17 cellular contexts compared by ENCODE assay signal in the genomic region with DNA sequence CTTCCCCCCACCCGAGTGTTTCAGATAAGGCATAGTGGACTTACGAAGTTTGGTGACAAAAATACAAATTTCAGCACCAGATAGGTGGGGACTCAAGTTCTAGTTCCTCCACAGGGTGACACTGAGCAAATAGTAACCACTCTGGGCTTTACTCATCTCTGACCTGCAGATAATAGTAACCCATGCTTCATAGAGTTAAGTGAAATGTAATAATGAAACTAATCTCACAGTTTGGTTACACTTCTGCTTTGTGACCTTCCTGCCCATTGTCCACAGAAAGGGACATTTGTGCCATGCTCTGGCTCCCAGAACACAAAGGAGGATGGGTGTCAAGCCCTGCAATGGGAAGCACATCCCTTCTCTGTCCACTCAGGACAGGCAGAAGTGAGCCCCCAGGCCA. TPM values are rescaled to one million over a fixed set of nuclear protein-coding genes. Genes with fewer than 3 reads are reported as not detected.
A peak's percentile ranks its signal among the peaks of the same experiment; 100 is the strongest.
DNase-seq lines count a peak whose midpoint lies in the region; ATAC-seq and TF ChIP-seq lines count a peak whose summit lies in the region.
"Had no signal": no experiment of that assay in that cellular context is flagged by ENCODE, and none has a peak within 500 bp of the region (broad histone marks: within the 10 kb centered on the region; RNA-seq: fewer than 3 reads in every experiment).

No MANE protein-coding gene starts in this region.

- WGBS in adrenal gland, 4 donors: 74 to 88% (median 79%) methylated on average over 2 of the region's 2 CpGs
- WGBS in gastroesophageal sphincter (ENCODE audit: low coverage in 1 of 2), 2 donors: 100% methylated on average over 1 of the region's 2 CpGs; no CpG with 5 or more reads in 1 of the 2 donors

- ATAC-seq in GM18861 (IDR thresholded peaks at IDR 0.05; ENCODE audit: unreplicated experiment) (peak; percentile 86), GM21619 (IDR thresholded peaks at IDR 0.05; ENCODE audit: unreplicated experiment) (peak; percentile 90), HG03135 (IDR thresholded peaks at IDR 0.05; ENCODE audit: unreplicated experiment) (peak; percentile 57), gastroesophageal sphincter (no peak)
- peak; percentile 42 for ATAC-seq in stimulated activated effector memory CD8-positive, alpha-beta T cell treated with anti-CD3 and anti-CD28 coated beads, Interleukin-12 subunit alpha, Interleukin-12 subunit beta, amount 100 ng/mL, for 72 hours
- ATAC-seq: GM23338 had no signal

- no peak for DNase-seq in stimulated activated effector memory CD8-positive, alpha-beta T cell treated with anti-CD3 and anti-CD28 coated beads, Interleukin-12 subunit alpha, Interleukin-12 subunit beta, amount 100 ng/mL, for 72 hours (ENCODE audit: low spot score in 2 of 2)
- no peak for DNase-seq in adrenal gland
- no peak for DNase-seq in NCI-H1436 (lab: John Stamatoyannopoulos, UW)
- no peak for DNase-seq in activated naive CD4-positive, alpha-beta T cell treated with anti-CD3 and anti-CD28 coated beads, Interleukin-2, amount 50 U/mL, for 16 hours
- DNase-seq: activated CD8-positive, alpha-beta memory T cell treated with anti-CD3 and anti-CD28 coated beads for 24 hours; CD8-positive, alpha-beta memory T cell; cerebellar nuclear complex; erythroblast; tibial artery had no signal

- no peaks in the 10 kb centered on the region for H3K9me3 Mint-ChIP-seq in stimulated activated effector memory CD8-positive, alpha-beta T cell treated with anti-CD3 and anti-CD28 coated beads, Interleukin-12 subunit alpha, Interleukin-12 subunit beta, amount 100 ng/mL, for 72 hours
- H3K9me3 Mint-ChIP-seq: CD8-positive, alpha-beta memory T cell had no signal

- no peak for TF ChIP-seq EP300 in gastroesophageal sphincter (IDR thresholded peaks at IDR 0.05)

- H3K27me3 ChIP-seq in adrenal gland (no peaks in the 10 kb centered on the region), gastroesophageal sphincter (peaks cover 17% of the 10 kb centered on the region)
- H3K27me3 ChIP-seq: tibial artery had no signal

- TF ChIP-seq POLR2A in adrenal gland (IDR thresholded peaks at IDR 0.05) (no peak), gastroesophageal sphincter (IDR thresholded peaks at IDR 0.05) (no peak)

- H3K4me3 Mint-ChIP-seq in stimulated activated effector memory CD8-positive, alpha-beta T cell treated with anti-CD3 and anti-CD28 coated beads, Interleukin-12 subunit alpha, Interleukin-12 subunit beta, amount 100 ng/mL, for 72 hours: no peak overlapping the region
- H3K4me3 Mint-ChIP-seq: activated naive CD8-positive, alpha-beta T cell; CD8-positive, alpha-beta memory T cell; GM23338 had no signal

- no peak overlapping the region for H3K4me3 ChIP-seq in adrenal gland
- no peak overlapping the region for H3K4me3 ChIP-seq in gastroesophageal sphincter
- H3K4me3 ChIP-seq: GM23338, tibial artery had no signal

- H3K27ac ChIP-seq in adrenal gland (no peak overlapping the region), gastroesophageal sphincter (no peak overlapping the region)
- H3K27ac ChIP-seq: RWPE1, tibial artery had no signal

- no peaks in the 10 kb centered on the region for H3K9me3 ChIP-seq in adrenal gland (replicated peaks in 1 of 3)
- no peaks in the 10 kb centered on the region for H3K9me3 ChIP-seq in gastroesophageal sphincter
- H3K9me3 ChIP-seq: tibial artery had no signal

- no peaks in the 10 kb centered on the region for H3K4me1 ChIP-seq in adrenal gland (replicated peaks in 1 of 2)
- H3K4me1 ChIP-seq in gastroesophageal sphincter: peaks cover 0 to 16% (median 4%) of the 10 kb centered on the region in 3 donors

- intact Hi-C loops in adrenal gland (cut with DNase I): loop anchor here (10.0 kb wide), 2 partner anchors 116 to 416 kb away; no protein-coding TSS in a partner anchor

- H3K4me1 Mint-ChIP-seq in stimulated activated effector memory CD8-positive, alpha-beta T cell treated with anti-CD3 and anti-CD28 coated beads, Interleukin-12 subunit alpha, Interleukin-12 subunit beta, amount 100 ng/mL, for 72 hours: peaks cover 12% of the 10 kb centered on the region

- TF ChIP-seq CTCF in adrenal gland (IDR thresholded peaks at IDR 0.05): no peak
- TF ChIP-seq CTCF in gastroesophageal sphincter (IDR thresholded peaks at IDR 0.05): no peak

- H3K36me3 ChIP-seq in adrenal gland (replicated peaks in 1 of 2) (no peaks in the 10 kb centered on the region), gastroesophageal sphincter (no peaks in the 10 kb centered on the region)
- H3K36me3 ChIP-seq: tibial artery had no signal

- H3K36me3 Mint-ChIP-seq in stimulated activated effector memory CD8-positive, alpha-beta T cell treated with anti-CD3 and anti-CD28 coated beads, Interleukin-12 subunit alpha, Interleukin-12 subunit beta, amount 100 ng/mL, for 72 hours: no peaks in the 10 kb centered on the region
- H3K36me3 Mint-ChIP-seq: activated naive CD8-positive, alpha-beta T cell; CD8-positive, alpha-beta memory T cell had no signal

- no peak overlapping the region for H3K27ac Mint-ChIP-seq in stimulated activated effector memory CD8-positive, alpha-beta T cell treated with anti-CD3 and anti-CD28 coated beads, Interleukin-12 subunit alpha, Interleukin-12 subunit beta, amount 100 ng/mL, for 72 hours
- H3K27ac Mint-ChIP-seq: activated naive CD8-positive, alpha-beta T cell; CD8-positive, alpha-beta memory T cell; GM23338 had no signal

RNA-seq across cellular contexts. Expression of a gene that starts 8.5 kb away (rescaled TPM):
- total RNA-seq in adrenal gland: 10 to 100 TPM; 33.9 to 79.0 (median 47.5) TPM
- polyA plus RNA-seq in adrenal gland: 10 to 100 TPM in 2 of 3 donors, 1 to 10 TPM in 1; 7.5 to 16.3 (median 12.4) TPM
- 10 to 100 TPM; 17.0 to 66.9 (median 28.7) TPM for total RNA-seq in gastroesophageal sphincter
- total RNA-seq: NCI-H460 had no signal
- polyA plus RNA-seq: CD8-positive, alpha-beta memory T cell had no signal
